Comparison of ENCODE assay signal across 9 cellular contexts in genomic region chr14:55333785-55334485, GRCh38.
DNase-seq lines count a peak whose midpoint lies in the region; ATAC-seq and TF ChIP-seq lines count a peak whose summit lies in the region.
"Had no signal": no experiment of that assay in that cellular context is flagged by ENCODE, and none has a peak within 500 bp of the region (broad histone marks: within the 10 kb centered on the region; RNA-seq: fewer than 3 reads in every experiment).

No MANE protein-coding gene starts in this region.

- H3K4me3 Mint-ChIP-seq in progenitor cell of endocrine pancreas (ENCODE audit: low read depth) = peak overlapping the region; percentile 38

- H3K36me3 Mint-ChIP-seq in progenitor cell of endocrine pancreas (ENCODE audit: insufficient read depth) = no peaks in the 10 kb centered on the region

- peak overlapping the region; percentile 88 for H3K27ac Mint-ChIP-seq in progenitor cell of endocrine pancreas

- peak; percentile 42 for DNase-seq in astrocyte of the hippocampus (ENCODE audit: low read depth, low spot score)
- DNase-seq in progenitor cell of endocrine pancreas (ENCODE audit: low spot score, unreplicated experiment) = no peak
- no peak for DNase-seq in anterior cingulate cortex (lab: John Stamatoyannopoulos, UW)
- DNase-seq in middle frontal gyrus (ENCODE audit: extremely low spot score, low spot score) = no peak
- no peak for DNase-seq in HEK293T (ENCODE audit: extremely low spot score)
- DNase-seq: stimulated activated naive CD4-positive, alpha-beta T cell had no signal

- POLR2A ChIA-PET in HEK293T (lab: Yijun Ruan, JAX) = no interaction called here

- H3K4me1 Mint-ChIP-seq in progenitor cell of endocrine pancreas (ENCODE audit: low read depth) = peaks cover 35% of the 10 kb centered on the region

- no peaks in the 10 kb centered on the region for H3K9me3 Mint-ChIP-seq in progenitor cell of endocrine pancreas (ENCODE audit: low read depth)

- CTCF ChIA-PET in HEK293T (lab: Yijun Ruan, JAX) = interaction anchor here (0.6 to 1.9 kb wide), 3 partner anchors 19 to 311 kb away, joined by 4 to 8 read pairs (median 7); no protein-coding TSS in a partner anchor

- ATAC-seq in GM19043 (IDR thresholded peaks at IDR 0.05; ENCODE audit: low read depth, unreplicated experiment) (peak; percentile 46), HG03108 (IDR thresholded peaks at IDR 0.05; ENCODE audit: unreplicated experiment) (peak; percentile 51), HG02938 (IDR thresholded peaks at IDR 0.05; ENCODE audit: unreplicated experiment) (no peak)

- no peak for TF ChIP-seq CTCF in progenitor cell of endocrine pancreas (IDR thresholded peaks at IDR 0.05; ENCODE audit: unreplicated experiment)

- H3K27me3 Mint-ChIP-seq in progenitor cell of endocrine pancreas = no peaks in the 10 kb centered on the region

TF ChIP-seq in HEK293T, 16 proteins besides CTCF, POLR2A, EP300 and RAD21:
- TF ChIP-seq FOXA1 (IDR thresholded peaks at IDR 0.05) = no peak
- TF ChIP-seq TARDBP (IDR thresholded peaks at IDR 0.05) = no peak
- TF ChIP-seq HDGF (IDR thresholded peaks at IDR 0.05; ENCODE audit: borderline replicate concordance) = no peak
- no peak for TF ChIP-seq PKNOX1 (IDR thresholded peaks at IDR 0.05)
- no peak for TF ChIP-seq BHLHE40 (IDR thresholded peaks at IDR 0.05; ENCODE audit: borderline replicate concordance)
- no peak for TF ChIP-seq L3MBTL2 (conservative IDR thresholded peaks at IDR 0.05)
- TF ChIP-seq ZNF384 (IDR thresholded peaks at IDR 0.05) = no peak
